ENCODE assay signal across 8 cellular contexts in genomic region chr7:139482662-139483466, GRCh38. TPM values are rescaled to one million over a fixed set of nuclear protein-coding genes. Genes with fewer than 3 reads are reported as not detected.
A peak's percentile ranks its signal among the peaks of the same experiment; 100 is the strongest.
DNase-seq lines count a peak whose midpoint lies in the region; ATAC-seq and TF ChIP-seq lines count a peak whose summit lies in the region.

No MANE protein-coding gene starts in this region.

- H3K4me3 ChIP-seq in BLaER1 treated with 17β-estradiol and CSF1 and Interleukin-3, amounts not matched to agents 10 nM and 100 nM = peak overlapping the region; percentile 49 to 69 (median 58)
- H3K4me3 ChIP-seq in NB4 (ENCODE audit: low read depth, low read length) (no peak overlapping the region), choroid plexus epithelial cell (ENCODE audit: low read depth, low read length) (no peak overlapping the region), mesendoderm (ENCODE audit: low read length) (peak overlapping the region; percentile 43), urinary bladder (ENCODE audit: low read depth, low read length) (peak overlapping the region; percentile 19)

- TF ChIP-seq POLR2A in NB4 (IDR thresholded peaks at IDR 0.05; ENCODE audit: extremely low read depth, insufficient read length) = no peak

- no peak overlapping the region for H2BK15ac ChIP-seq in mesendoderm (replicated peaks; ENCODE audit: low read depth)

- ATAC-seq in GM19455 (IDR thresholded peaks at IDR 0.05; ENCODE audit: unreplicated experiment) = peak; percentile 2
- ATAC-seq in HG03039 (IDR thresholded peaks at IDR 0.05; ENCODE audit: unreplicated experiment) = no peak

- H3K27me3 ChIP-seq in BLaER1 treated with 17β-estradiol and CSF1 and Interleukin-3, amounts not matched to agents 10 nM and 100 nM = peaks cover 39 to 54% (median 47%) of the 10 kb centered on the region in 11 experiments
- H3K27me3 ChIP-seq in mesendoderm (ENCODE audit: insufficient read depth, low read length, poor library complexity) = no peaks in the 10 kb centered on the region

- no peaks in the 10 kb centered on the region for H3K79me1 ChIP-seq in mesendoderm (ENCODE audit: low read length)

- H2BK120ac ChIP-seq in mesendoderm (ENCODE audit: low read depth, low read length) = no peak overlapping the region

- peaks cover 0 to 13% (median 0%) of the 10 kb centered on the region in 11 experiments; a peak in 5 of 22 replicates for H3K9me3 ChIP-seq in BLaER1 treated with 17β-estradiol and CSF1 and Interleukin-3, amounts not matched to agents 10 nM and 100 nM (replicated peaks in 1 of 11)

- no peak overlapping the region for H4K8ac ChIP-seq in mesendoderm (ENCODE audit: low read depth, low read length)

- TF ChIP-seq CTCF in NB4 (IDR thresholded peaks at IDR 0.05; ENCODE audit: low read depth, low read length) (no peak), choroid plexus epithelial cell (conservative IDR thresholded peaks at IDR 0.05; ENCODE audit: low read depth, low read length) (no peak)

- H3K27ac ChIP-seq in BLaER1 treated with 17β-estradiol and CSF1 and Interleukin-3, amounts not matched to agents 10 nM and 100 nM = no peak overlapping the region
- H3K27ac ChIP-seq in mesendoderm (ENCODE audit: low read depth, low read length) = no peak overlapping the region
- H3K27ac ChIP-seq in urinary bladder (ENCODE audit: low read depth) = no peak overlapping the region

- H3K56ac ChIP-seq in mesendoderm (ENCODE audit: low read length) = peak overlapping the region; percentile 81

- no CpG with 5 or more reads among the region's 90 CpGs for WGBS in mesendoderm (ENCODE audit: extremely low coverage, insufficient coverage, low lambda C conversion rate)
- 2% methylated on average over 90 of the region's 90 CpGs for WGBS in urinary bladder

- H3K4ac ChIP-seq in mesendoderm (ENCODE audit: low read depth, low read length) = peak overlapping the region; percentile 56

- H4K5ac ChIP-seq in mesendoderm (ENCODE audit: low read length) = no peak overlapping the region

- DNase-seq in NB4 (ENCODE audit: low read depth) = peak; percentile 55
- DNase-seq in choroid plexus epithelial cell (ENCODE audit: low read depth) = peak; percentile 14
- DNase-seq in mesendoderm = peak; percentile 72
- no peak for DNase-seq in UCSD-AML1 (lab: John Stamatoyannopoulos, UW; ENCODE audit: unreplicated experiment)

- H3K23ac ChIP-seq in mesendoderm (ENCODE audit: low read length) = peak overlapping the region; percentile 66

- H3K4me1 ChIP-seq in BLaER1 treated with 17β-estradiol and CSF1 and Interleukin-3, amounts not matched to agents 10 nM and 100 nM = peaks cover 9 to 24% (median 18%) of the 10 kb centered on the region in 10 experiments
- H3K4me1 ChIP-seq in mesendoderm (ENCODE audit: control insufficient read depth, low read depth, low read length) (no peaks in the 10 kb centered on the region), urinary bladder (ENCODE audit: insufficient read depth) (no peaks in the 10 kb centered on the region)

- H4K20me1 ChIP-seq in BLaER1 treated with 17β-estradiol and CSF1 and Interleukin-3, amounts not matched to agents 10 nM and 100 nM = peaks cover 0 to 11% (median 0%) of the 10 kb centered on the region in 11 experiments; a peak in 3 of 22 replicates

- H3K18ac ChIP-seq in mesendoderm (ENCODE audit: low read length) = peak overlapping the region; percentile 52

- H3K4me2 ChIP-seq in BLaER1 treated with 17β-estradiol and CSF1 and Interleukin-3, amounts not matched to agents 10 nM and 100 nM = peak overlapping the region; percentile 74 to 96 (median 88)
- H3K4me2 ChIP-seq in mesendoderm (ENCODE audit: low read length) = peak overlapping the region; percentile 63

- H3K9ac ChIP-seq in BLaER1 treated with 17β-estradiol and CSF1 and Interleukin-3, amounts not matched to agents 10 nM and 100 nM = peak overlapping the region in 6 of 11 experiments; percentile 1 to 30 (median 12); a peak in 3 of 22 replicates
- peak overlapping the region; percentile 74 for H3K9ac ChIP-seq in mesendoderm (ENCODE audit: low read length)

- no peak overlapping the region for H2BK5ac ChIP-seq in mesendoderm (ENCODE audit: low read length)

- H2AK5ac ChIP-seq in mesendoderm (ENCODE audit: low read length) = no peak overlapping the region

- H3K36me3 ChIP-seq in BLaER1 treated with 17β-estradiol and CSF1 and Interleukin-3, amounts not matched to agents 10 nM and 100 nM = no peaks in the 10 kb centered on the region
- H3K36me3 ChIP-seq in mesendoderm (ENCODE audit: control insufficient read depth, insufficient read depth, low read length) = no peaks in the 10 kb centered on the region
- H3K36me3 ChIP-seq in urinary bladder (ENCODE audit: insufficient read depth) = no peaks in the 10 kb centered on the region

- no peaks in the 10 kb centered on the region for H3K79me2 ChIP-seq in mesendoderm (ENCODE audit: control insufficient read depth, insufficient read depth, low read length)

RNA-seq across cellular contexts. Expression of gene KLRG2, which starts 0.6 kb away (rescaled TPM):
- polyA plus RNA-seq in mesendoderm (2013, experiment 1 of 2) = 5.4 TPM
- polyA plus RNA-seq in mesendoderm (2013, experiment 2 of 2) = 5.8 TPM
- not detected for total RNA-seq in urinary bladder
- 0.09 TPM for polyA plus RNA-seq in urinary bladder

RNA-seq across cellular contexts. Expression of gene CLEC2L, which starts 40.6 kb away (rescaled TPM):
- 0.03 TPM for polyA plus RNA-seq in mesendoderm (2013, experiment 1 of 2)
- 0.06 TPM for polyA plus RNA-seq in mesendoderm (2013, experiment 2 of 2)
- total RNA-seq in urinary bladder = 0.32 TPM
- 0.08 TPM for polyA plus RNA-seq in urinary bladder

Comparison
In these comparisons a context has a peak if more than half of its experiments do, and no peak if none do; other contexts are left out.
1. H3K4me3 ChIP-seq: peak in BLaER1 treated with 17β-estradiol and CSF1 and Interleukin-3, amounts not matched to agents 10 nM and 100 nM (10 of 10), mesendoderm (single experiment) and urinary bladder (single experiment); none in NB4 (single experiment) and choroid plexus epithelial cell (single experiment).